Comparison of ENCODE assay signal across 12 cellular contexts in genomic region chr12:131803995-131804521, GRCh38. TPM values are rescaled to one million over a fixed set of nuclear protein-coding genes. Genes with fewer than 3 reads are reported as not detected.
A peak's percentile ranks its signal among the peaks of the same experiment; 100 is the strongest.
DNase-seq lines count a peak whose midpoint lies in the region; ATAC-seq, FAIRE-seq and TF ChIP-seq lines count a peak whose summit lies in the region.
"Had no signal": no experiment of that assay in that cellular context is flagged by ENCODE, and none has a peak within 500 bp of the region (broad histone marks: within the 10 kb centered on the region; RNA-seq: fewer than 3 reads in every experiment).

No MANE protein-coding gene starts in this region.

- DNase-seq in AG04450 (ENCODE audit: low read depth, low spot score) (peak; percentile 20), HCT116 (ENCODE audit: low read depth, low spot score) (no peak), astrocyte of the hippocampus (ENCODE audit: low read depth, low spot score) (peak; percentile 76), kidney (peak; percentile 59), NCI-H1694 treated with DMSO at 0.1 percent for 48 hours (lab: John Stamatoyannopoulos, UW) (no peak), DMS53 (lab: John Stamatoyannopoulos, UW) (no peak), NCI-H526 treated with DMSO at 0.1 percent for 48 hours (lab: John Stamatoyannopoulos, UW) (no peak)
- no peak for DNase-seq in activated naive CD4-positive, alpha-beta T cell treated with Interleukin-2 at 50 U/mL for 16 hours
- DNase-seq: activated CD8-positive, alpha-beta memory T cell treated with anti-CD3 and anti-CD28 coated beads for 24 hours; stimulated activated CD4-positive, alpha-beta T cell treated with anti-CD3 and anti-CD28 coated beads, Interleukin-1b, Interleukin-23, amount 100 ng/mL, for 48 hours; stimulated activated naive CD4-positive, alpha-beta T cell had no signal

- H3K4me3 ChIP-seq in AG04450 (ENCODE audit: low read depth, low read length) (no peak overlapping the region), HCT116 (replicated peaks in 1 of 2; ENCODE audit: low read depth in 1 of 2, low read length in 2 of 2) (no peak overlapping the region), kidney (ENCODE audit: low read length in 2 of 2) (no peak overlapping the region)

- intact Hi-C loops in HCT116 (cut with micrococcal nuclease), result no loop called here
- intact Hi-C loops in kidney (cut with DNase I), result no loop called here

- H2AFZ ChIP-seq in HCT116 (ENCODE audit: low read depth, low read length, poor library complexity, severe bottlenecking), result no peak overlapping the region

- no peak for TF ChIP-seq RAD21 in HCT116 (IDR thresholded peaks at IDR 0.05; ENCODE audit: low read depth)

- no peak for FAIRE-seq in kidney (lab: Jason Lieb, UNC)

- H3K9ac ChIP-seq in HCT116 (ENCODE audit: low read length) (no peak overlapping the region), kidney (ENCODE audit: low read length in 2 of 2) (no peak overlapping the region)

- H4K20me1 ChIP-seq in HCT116 (ENCODE audit: insufficient read depth), result no peaks in the 10 kb centered on the region

- no peaks in the 10 kb centered on the region for H3K27me3 ChIP-seq in AG04450 (ENCODE audit: control insufficient read depth, insufficient read depth, low read length)
- H3K27me3 ChIP-seq in HCT116 (ENCODE audit: insufficient read depth, low read length), result no peaks in the 10 kb centered on the region

- peaks cover 5 to 8% of the 10 kb centered on the region in 2 experiments; a peak in 3 of 4 replicates for H3K4me1 ChIP-seq in HCT116 (ENCODE audit: control insufficient read depth in 1 of 2, insufficient read depth in 2 of 2, low read length in 2 of 2)
- H3K4me1 ChIP-seq in kidney (ENCODE audit: control insufficient read depth in 1 of 2, insufficient read depth in 1 of 2, low read depth in 1 of 2, low read length in 2 of 2), result peaks cover 0 to 4% of the 10 kb centered on the region in 2 donors

- no peaks in the 10 kb centered on the region for H3K9me2 ChIP-seq in HCT116 (ENCODE audit: insufficient read depth)

- no peak for TF ChIP-seq POLR2A in HCT116 (IDR thresholded peaks at IDR 0.05; ENCODE audit: borderline replicate concordance, extremely low read depth, insufficient read depth, insufficient read length)

- H3K36me3 ChIP-seq in HCT116 (ENCODE audit: control insufficient read depth in 1 of 2, insufficient read depth in 2 of 2, low read length in 2 of 2) (peaks cover 9 to 10% of the 10 kb centered on the region in 2 experiments; a peak in 3 of 4 replicates), kidney (ENCODE audit: control insufficient read depth in 1 of 2, insufficient read depth in 2 of 2, low read length in 2 of 2) (peaks cover 0 to 3% of the 10 kb centered on the region in 2 donors)

- POLR2A ChIA-PET in AG04450 (lab: Yijun Ruan, JAX) (interaction anchor here (0.8 kb wide), 1 partner anchor 26 kb away, joined by 3 read pairs; no protein-coding TSS in a partner anchor), HCT116 (lab: Charles Lee) (no interaction called here)

- H3K4me2 ChIP-seq in HCT116 (ENCODE audit: low read length), result peak overlapping the region; percentile 33; the same call in 1 of the 2 replicates

- peak; percentile 26; the same call in 1 of the 2 replicates for ATAC-seq in HCT116

- BruUV-seq in HCT116 (replicated peaks; lab: Mats Ljungman, UMichigan), result no TSS peak

- H3K9me3 ChIP-seq in AG04450 (ENCODE audit: control insufficient read depth, insufficient read depth, low read length), result peaks cover 10% of the 10 kb centered on the region; the same call in 1 of the 2 replicates
- no peaks in the 10 kb centered on the region for H3K9me3 ChIP-seq in HCT116 (ENCODE audit: control insufficient read depth in 1 of 2, insufficient read depth in 1 of 2, low read depth in 1 of 2, low read length in 2 of 2)
- H3K9me3 ChIP-seq in kidney (ENCODE audit: control insufficient read depth in 1 of 2, low read length in 2 of 2), result no peaks in the 10 kb centered on the region

- TF ChIP-seq CTCF in AG04450 (IDR thresholded peaks at IDR 0.05; ENCODE audit: low read depth, low read length) (no peak), HCT116 (IDR thresholded peaks at IDR 0.05 in 2 of 3, conservative IDR thresholded peaks at IDR 0.05 in 1 of 3; ENCODE audit: borderline replicate concordance in 1 of 3, insufficient read depth in 1 of 3, low read depth in 2 of 3, low read length in 2 of 3) (no peak), kidney (IDR thresholded peaks at IDR 0.05; ENCODE audit: borderline replicate concordance, extremely low read depth, insufficient read depth) (no peak)

- no peak overlapping the region for H3K27ac ChIP-seq in AG04450 (ENCODE audit: low read depth, low read length)
- H3K27ac ChIP-seq in HCT116 (ENCODE audit: low read depth, low read length), result no peak overlapping the region
- no peak overlapping the region for H3K27ac ChIP-seq in kidney (ENCODE audit: low read depth in 2 of 2, low read length in 2 of 2)
- H3K27ac ChIP-seq: C4-2B had no signal

- no peaks in the 10 kb centered on the region for H3K79me2 ChIP-seq in HCT116 (ENCODE audit: insufficient read depth, low read length)

- CTCF ChIA-PET in AG04450 (lab: Charles Lee) (no interaction called here), HCT116 (lab: Charles Lee) (no interaction called here)

- RAD21 ChIA-PET in HCT116 (lab: Charles Lee; ENCODE audit: low non-redundant PET in 1 of 2, low total read pairs in 2 of 2, uncharacterized antibody in 2 of 2, unreplicated experiment in 2 of 2), result no interaction called here

TF ChIP-seq in HCT116, 20 proteins besides CTCF, POLR2A, EP300 and RAD21:
- TF ChIP-seq SRF (IDR thresholded peaks at IDR 0.05; ENCODE audit: low read depth) (no peak), TCF7L2 (IDR thresholded peaks at IDR 0.05; ENCODE audit: borderline replicate concordance, extremely low read depth, insufficient read depth, insufficient read length) (peak; percentile 27)

RNA-seq across cellular contexts. Expression of gene MMP17, which starts 24.1 kb away (rescaled TPM):
- polyA plus RNA-seq in AG04450 (2011; rRNA removed) (9.9 and 13.2 TPM in 2 replicates), kidney (ENCODE audit: insufficient read depth, low read depth, low replicate concordance) (0.82 TPM)
- polyA minus RNA-seq in AG04450 (2011; rRNA and poly(A)+ RNA removed), result 5.7 and 6.7 TPM in 2 replicates
- total RNA-seq in HCT116 (2021; ENCODE audit: unreplicated experiment) (14.3 TPM), kidney (3.2 TPM)
- polyA plus RNA-seq in HCT116 (2012), result 14.5 and 16.0 TPM in 2 replicates

Comparison
In these comparisons a context has a peak if more than half of its experiments do, and no peak if none do; other contexts are left out.
1. DNase-seq: peak in AG04450 (single experiment), astrocyte of the hippocampus (single experiment) and kidney (single experiment); none in HCT116 (single experiment), NCI-H1694 treated with DMSO at 0.1 percent for 48 hours (single experiment), DMS53 (single experiment), activated naive CD4-positive, alpha-beta T cell treated with Interleukin-2 at 50 U/mL for 16 hours (single experiment) and NCI-H526 treated with DMSO at 0.1 percent for 48 hours (single experiment).